In genomic region chr21:28884481-28884880, GRCh38 we compare ENCODE assay signal across 8 cellular contexts.
DNase-seq lines count a peak whose midpoint lies in the region; ATAC-seq and TF ChIP-seq lines count a peak whose summit lies in the region.

No MANE protein-coding gene starts in this region.

- no peak for TF ChIP-seq POLR2A in heart left ventricle (IDR thresholded peaks at IDR 0.05)

- 27 to 38% (median 30%) methylated on average over 3 of the region's 3 CpGs for WGBS in heart left ventricle, 4 donors

- H3K27ac ChIP-seq in VCaP (peak overlapping the region; percentile 90), heart left ventricle (peak overlapping the region; percentile 77 to 96 (median 92))

- no peak for TF ChIP-seq CTCF in VCaP (conservative IDR thresholded peaks at IDR 0.05)
- no peak for TF ChIP-seq CTCF in heart left ventricle (IDR thresholded peaks at IDR 0.05)

- no peaks in the 10 kb centered on the region for H3K27me3 ChIP-seq in heart left ventricle

- in situ Hi-C loops in KBM-7 (cut with MboI; ENCODE audit: low pct_unique_long_range_greater_than_20kb, low sequenced_read_pairs), result no loop called here

- peaks cover 0 to 18% (median 11%) of the 10 kb centered on the region in 12 donors for H3K4me1 ChIP-seq in heart left ventricle

- peaks cover 0 to 3% (median 0%) of the 10 kb centered on the region in 12 donors for H3K9me3 ChIP-seq in heart left ventricle

- intact Hi-C loops in heart left ventricle (cut with DNase I), result loop anchor here in 3 of 10 donors (5.0 to 10.0 kb wide), 3 partner anchors 62 to 140 kb away; no protein-coding TSS in a partner anchor

- ATAC-seq in HG03432 (IDR thresholded peaks at IDR 0.05; ENCODE audit: unreplicated experiment) (peak; percentile 26), heart left ventricle (peak in 3 of 4 donors; percentile 27 to 47 (median 42))

- H3K36me3 ChIP-seq in heart left ventricle, result peaks cover 0 to 35% (median 23%) of the 10 kb centered on the region in 9 donors

- peak overlapping the region; percentile 34 to 82 (median 62) for H3K4me3 ChIP-seq in heart left ventricle

- DNase-seq in NCI-H2227 treated with DMSO at 0.1 percent for 48 hours (lab: John Stamatoyannopoulos, UW) (peak; percentile 45), NCI-H2227 (lab: John Stamatoyannopoulos, UW; ENCODE audit: unreplicated experiment) (no peak), heart left ventricle (no peak), renal cortical epithelial cell (ENCODE audit: low read depth) (peak; percentile 15), NCI-H128 (lab: John Stamatoyannopoulos, UW; ENCODE audit: unreplicated experiment) (no peak), KBM-7 (no peak)

Comparison
In these comparisons a context has a peak if more than half of its experiments do, and no peak if none do; other contexts are left out.
1. DNase-seq: peak in NCI-H2227 treated with DMSO at 0.1 percent for 48 hours (single experiment) and renal cortical epithelial cell (single experiment); none in NCI-H2227 (single experiment), heart left ventricle (0 of 5), NCI-H128 (single experiment) and KBM-7 (single experiment).